Comparison of ENCODE assay signal across 14 cellular contexts in genomic region chr2:172431428-172431827, GRCh38. TPM values are rescaled to one million over a fixed set of nuclear protein-coding genes. Genes with fewer than 3 reads are reported as not detected.
DNase-seq lines count a peak whose midpoint lies in the region; ATAC-seq and TF ChIP-seq lines count a peak whose summit lies in the region.
"Had no signal": no experiment of that assay in that cellular context is flagged by ENCODE, and none has a peak within 500 bp of the region (broad histone marks: within the 10 kb centered on the region; RNA-seq: fewer than 3 reads in every experiment).

No MANE protein-coding gene starts in this region.

- no peak for TF ChIP-seq POLR2A in lower leg skin (IDR thresholded peaks at IDR 0.05)

- intact Hi-C loops in CD4-positive, alpha-beta memory T cell (cut with micrococcal nuclease): loop anchor here (1.0 kb wide), 1 partner anchor 10 kb away; no protein-coding TSS in a partner anchor
- intact Hi-C loops in PC-9 (cut with micrococcal nuclease; ENCODE audit: unreplicated experiment): loop anchor here (5.0 kb wide), 1 partner anchor 126 kb away; the partner anchor contains the start of gene PDK1
- intact Hi-C loops in left ventricle myocardium superior (cut with micrococcal nuclease): no loop called here
- intact Hi-C loops in posterior cingulate gyrus (cut with DNase I): no loop called here
- intact Hi-C loops in lower leg skin (cut with DNase I; ENCODE audit: low total_unique reads): no loop called here

- H3K27me3 ChIP-seq in CD4-positive, alpha-beta memory T cell (ENCODE audit: insufficient read depth, low read length): no peaks in the 10 kb centered on the region
- H3K27me3 ChIP-seq in PC-9 (ENCODE audit: insufficient read depth, low read depth): no peaks in the 10 kb centered on the region

- DNase-seq in CD4-positive, alpha-beta memory T cell: no peak
- no peak for DNase-seq in PC-9
- peak; percentile 41 for DNase-seq in left ventricle myocardium superior
- peak in 6 of 10 donors; percentile 19 to 88 (median 40) for DNase-seq in posterior cingulate gyrus
- DNase-seq in KBM-7: no peak
- DNase-seq in mesenteric fat pad (ENCODE audit: low spot score): no peak
- no peak for DNase-seq in central memory CD4-positive, alpha-beta T cell
- DNase-seq in lower leg skin (ENCODE audit: low spot score in 2 of 2): no peak
- DNase-seq: cerebellar nuclear complex; DMS79; SHP77; stimulated activated CD4-positive, alpha-beta T cell treated with anti-CD3 and anti-CD28 coated beads, Interleukin-15, amount 100 ng/mL, for 24 hours had no signal

- peaks cover 33% of the 10 kb centered on the region for H3F3A ChIP-seq in PC-9 (ENCODE audit: insufficient read depth, low read depth)

- no peak overlapping the region for H2AFZ ChIP-seq in PC-9

- BruUV-seq in PC-9 (replicated peaks; lab: Mats Ljungman, UMichigan): no TSS peak

- no peaks in the 10 kb centered on the region for H4K20me1 ChIP-seq in PC-9 (ENCODE audit: insufficient read depth)

- peak; percentile 35 for ATAC-seq in left ventricle myocardium superior
- ATAC-seq: activated CD4-positive, CD25-positive, alpha-beta regulatory T cell treated with anti-CD3 and anti-CD28 coated beads, Interleukin-2, amount 50 U/mL, for 24 hours had no signal

- H3K9me3 ChIP-seq in CD4-positive, alpha-beta memory T cell (ENCODE audit: control insufficient read depth in 1 of 2, low read length in 2 of 2): no peaks in the 10 kb centered on the region
- no peaks in the 10 kb centered on the region for H3K9me3 ChIP-seq in PC-9 (ENCODE audit: insufficient read depth, low read depth)

- in situ Hi-C loops in KBM-7 (cut with MboI; ENCODE audit: low pct_unique_long_range_greater_than_20kb, low sequenced_read_pairs): no loop called here

- 25 to 34% methylated on average over 4 of the region's 4 CpGs for whole genome bisulfite sequencing in lower leg skin, 2 donors

- H3K4me3 Mint-ChIP-seq in CD4-positive, alpha-beta memory T cell: peak overlapping the region in 7 of 8 donors; percentile 28 to 97 (median 56)
- H3K4me3 Mint-ChIP-seq: activated T-helper 1 cell treated with anti-CD3 and anti-CD28 coated beads, Interleukin-12 subunit alpha, Interleukin-12 subunit beta, Interleukin-2, Interleukin-4 antibody, amounts not matched to agents 30 ng/mL and 10 ng/mL and 1 ng/mL, durations not matched to agents 14 hours and 24 hours and 36 hours had no signal

- no peaks in the 10 kb centered on the region for H3K9me2 ChIP-seq in PC-9 (ENCODE audit: insufficient read depth)

- H3K4me1 Mint-ChIP-seq in CD4-positive, alpha-beta memory T cell: peaks cover 8 to 66% (median 37%) of the 10 kb centered on the region in 4 donors

- H3K4me3 ChIP-seq in CD4-positive, alpha-beta memory T cell (ENCODE audit: low read length in 2 of 2): no peak overlapping the region
- peak overlapping the region; percentile 2; the same call in 1 of the 2 replicates for H3K4me3 ChIP-seq in PC-9
- no peak overlapping the region for H3K4me3 ChIP-seq in lower leg skin (ENCODE audit: low read depth, poor library complexity, severe bottlenecking)

- no peaks in the 10 kb centered on the region for H3K9me3 Mint-ChIP-seq in CD4-positive, alpha-beta memory T cell
- H3K9me3 Mint-ChIP-seq: activated T-helper 1 cell treated with anti-CD3 and anti-CD28 coated beads, Interleukin-12 subunit alpha, Interleukin-12 subunit beta, Interleukin-2, Interleukin-4 antibody, amounts not matched to agents 30 ng/mL and 10 ng/mL and 1 ng/mL, durations not matched to agents 14 hours and 24 hours and 36 hours had no signal

- H3K27ac ChIP-seq in CD4-positive, alpha-beta memory T cell (ENCODE audit: low read depth, low read length): no peak overlapping the region
- H3K27ac ChIP-seq in PC-9: peak overlapping the region; percentile 52

- peak overlapping the region; percentile 73 for H3K4me2 ChIP-seq in PC-9

- peak overlapping the region in 6 of 7 donors; percentile 49 to 84 (median 69) for H3K27ac Mint-ChIP-seq in CD4-positive, alpha-beta memory T cell
- H3K27ac Mint-ChIP-seq: activated T-helper 1 cell treated with anti-CD3 and anti-CD28 coated beads, Interleukin-12 subunit alpha, Interleukin-12 subunit beta, Interleukin-2, Interleukin-4 antibody, amounts not matched to agents 30 ng/mL and 10 ng/mL and 1 ng/mL, durations not matched to agents 14 hours and 24 hours and 36 hours had no signal

- CTCF ChIA-PET in CD4-positive, alpha-beta memory T cell (lab: Charles Lee; ENCODE audit: partially characterized antibody): interaction anchor here (3.2 to 33.3 kb wide), 3 partner anchors 10 to 31 kb away, joined by 19 to 1033 read pairs (median 29); no protein-coding TSS in a partner anchor
- CTCF ChIA-PET in PC-9 (lab: Charles Lee): interaction anchor here (0.6 to 6.9 kb wide), 3 partner anchors 9 to 31 kb away, joined by 8 to 87 read pairs (median 72); no protein-coding TSS in a partner anchor

- TF ChIP-seq CTCF in PC-9 (conservative IDR thresholded peaks at IDR 0.05) (no peak), lower leg skin (IDR thresholded peaks at IDR 0.05) (no peak)

- peaks cover 91% of the 10 kb centered on the region for H3K79me2 ChIP-seq in PC-9 (ENCODE audit: low read depth)

- no peaks in the 10 kb centered on the region for H3K27me3 Mint-ChIP-seq in CD4-positive, alpha-beta memory T cell

- no peaks in the 10 kb centered on the region for H3K36me3 ChIP-seq in CD4-positive, alpha-beta memory T cell (ENCODE audit: insufficient read depth, low read length)
- H3K36me3 ChIP-seq in PC-9 (ENCODE audit: low read depth): peaks cover 3% of the 10 kb centered on the region

- POLR2A ChIA-PET in CD4-positive, alpha-beta memory T cell (lab: Charles Lee; ENCODE audit: partially characterized antibody): interaction anchor here (10.7 to 18.4 kb wide), 2 partner anchors 11 to 30 kb away, joined by 169 to 449 read pairs; no protein-coding TSS in a partner anchor
- POLR2A ChIA-PET in PC-9 (lab: Charles Lee; ENCODE audit: unreplicated experiment): interaction anchor here (0.6 to 2.3 kb wide), 3 partner anchors 8 to 178 kb away, joined by 3 to 17 read pairs (median 7); no protein-coding TSS in a partner anchor

- peaks cover 0 to 7% of the 10 kb centered on the region in 2 donors for H3K36me3 Mint-ChIP-seq in CD4-positive, alpha-beta memory T cell

- peaks cover 87% of the 10 kb centered on the region for H3K4me1 ChIP-seq in CD4-positive, alpha-beta memory T cell (ENCODE audit: insufficient read depth, low read length)
- peaks cover 74% of the 10 kb centered on the region for H3K4me1 ChIP-seq in PC-9 (replicated peaks; ENCODE audit: insufficient read depth)

RNA-seq across cellular contexts. Expression of gene ITGA6, which starts 4.0 kb away (rescaled TPM):
- 10 to 100 TPM; 69.1 to 73.6 TPM for total RNA-seq in CD4-positive, alpha-beta memory T cell
- 10 to 100 TPM; 58.3 to 64.0 TPM for polyA plus RNA-seq in CD4-positive, alpha-beta memory T cell
- total RNA-seq in PC-9 (2021) (180 and 213 TPM in 2 replicates), left ventricle myocardium superior (54.8 TPM), mesenteric fat pad (71.6 TPM), lower leg skin (100 to 1,000 TPM in 3 of 4 donors, 10 to 100 TPM in 1; 93.3 to 153 (median 128) TPM)

Comparison
In these comparisons a context has a peak if more than half of its experiments do, and no peak if none do; other contexts are left out.
1. DNase-seq: peak in left ventricle myocardium superior (single experiment) and posterior cingulate gyrus (6 of 10); none in CD4-positive, alpha-beta memory T cell (0 of 5), PC-9 (0 of 2), KBM-7 (single experiment), mesenteric fat pad (single experiment), central memory CD4-positive, alpha-beta T cell (single experiment) and lower leg skin (0 of 2).
2. intact Hi-C loops: an anchor here in CD4-positive, alpha-beta memory T cell (1.0 kb wide) and PC-9 (5.0 kb wide); none called in left ventricle myocardium superior, posterior cingulate gyrus and lower leg skin.